10 cellular contexts compared by ENCODE assay signal in genomic region chr16:27806986-27807385, GRCh38.
"Had no signal": no experiment of that assay in that cellular context is flagged by ENCODE, and none has a peak within 500 bp of the region (broad histone marks: within the 10 kb centered on the region; RNA-seq: fewer than 3 reads in every experiment).

No MANE protein-coding gene starts in this region.

- H3K9ac ChIP-seq: GM23248 had no signal

- H3K4me3 Mint-ChIP-seq: GM23338, H9, HFFc6 had no signal

- H3K27ac ChIP-seq: GM23248 had no signal

- H3K4me3 ChIP-seq: GM23248, GM23338, HAP-1 had no signal

- FAIRE-seq: H54 had no signal

- H3K4me2 ChIP-seq: GM23338 had no signal

- H3K36me3 ChIP-seq: HAP-1 had no signal

- H3K9me3 Mint-ChIP-seq: H9, HFFc6 had no signal

- ATAC-seq: GM23338, HCT116 had no signal

- H3K4me1 ChIP-seq: HAP-1 had no signal

- H3K9me3 ChIP-seq: HAP-1 had no signal

- H2AFZ ChIP-seq: GM23248, GM23338 had no signal

- DNase-seq: GM23248, GOT3, H7, H9, HCEC 1CT, HFFc6 had no signal

- H3K27ac Mint-ChIP-seq: GM23338, H9, HFFc6 had no signal
